ENCODE assay signal across 13 cellular contexts in genomic region chr22:20998411-20999336, GRCh38. TPM values are rescaled to one million over a fixed set of nuclear protein-coding genes. Genes with fewer than 3 reads are reported as not detected.
DNase-seq lines count a peak whose midpoint lies in the region; ATAC-seq and TF ChIP-seq lines count a peak whose summit lies in the region.
"Had no signal": no experiment of that assay in that cellular context is flagged by ENCODE, and none has a peak within 500 bp of the region (broad histone marks: within the 10 kb centered on the region; RNA-seq: fewer than 3 reads in every experiment).

No MANE protein-coding gene starts in this region.

- DNase-seq in T-helper 1 cell, result no peak
- DNase-seq in GM23338 (ENCODE audit: low spot score), result no peak
- no peak for DNase-seq in activated CD8-positive, alpha-beta T cell treated with anti-CD3 and anti-CD28 coated beads for 36 hours
- DNase-seq in naive thymus-derived CD4-positive, alpha-beta T cell, result no peak
- DNase-seq in stimulated activated CD8-positive, alpha-beta memory T cell treated with anti-CD3 and anti-CD28 coated beads, Interleukin-4, amount 100 ng/mL, for 48 hours, result no peak
- DNase-seq in WERI-Rb-1, result no peak
- no peak for DNase-seq in NAMALWA (ENCODE audit: low spot score)
- DNase-seq: cerebellar nuclear complex, NCI-H2171, transverse colon had no signal

- no peaks in the 10 kb centered on the region for H3K9me2 ChIP-seq in GM23338 (ENCODE audit: insufficient read depth)

- TF ChIP-seq CTCF in GM23338 (conservative IDR thresholded peaks at IDR 0.05; ENCODE audit: low read depth in 2 of 2), result no peak
- no peak for TF ChIP-seq CTCF in activated CD8-positive, alpha-beta T cell treated with anti-CD3 and anti-CD28 coated beads for 36 hours (IDR thresholded peaks at IDR 0.05)
- TF ChIP-seq CTCF in WERI-Rb-1 (IDR thresholded peaks at IDR 0.05; ENCODE audit: low read depth, low read length), result no peak

- no peaks in the 10 kb centered on the region for H3K27me3 ChIP-seq in GM23338 (ENCODE audit: insufficient read depth)
- H3K27me3 ChIP-seq in naive thymus-derived CD4-positive, alpha-beta T cell (ENCODE audit: control insufficient read depth in 2 of 2, insufficient read depth in 2 of 2, low read length in 2 of 2), result no peaks in the 10 kb centered on the region
- H3K27me3 ChIP-seq in WERI-Rb-1 (ENCODE audit: insufficient read depth, low read depth, severe bottlenecking), result no peaks in the 10 kb centered on the region
- H3K27me3 ChIP-seq: transverse colon had no signal

- POLR2A ChIA-PET in activated CD8-positive, alpha-beta T cell treated with anti-CD3 and anti-CD28 coated beads for 36 hours (lab: Charles Lee), result interaction anchor here (1.0 to 5.5 kb wide), 5 partner anchors 8 to 42 kb away, joined by 3 to 51 read pairs (median 20); partner anchors contain the start of gene LZTR1
- POLR2A ChIA-PET in naive thymus-derived CD4-positive, alpha-beta T cell (lab: Charles Lee), result interaction anchor here (0.5 to 1.3 kb wide), 6 partner anchors 8 to 1217 kb away, joined by 3 to 5 read pairs (median 3); partner anchors contain the start of gene LZTR1

- no peak overlapping the region for H3K4me2 ChIP-seq in GM23338

- H3K36me3 ChIP-seq in GM23338 (ENCODE audit: insufficient read depth) (no peaks in the 10 kb centered on the region), WERI-Rb-1 (peaks cover 59% of the 10 kb centered on the region)
- H3K36me3 ChIP-seq in naive thymus-derived CD4-positive, alpha-beta T cell (ENCODE audit: control insufficient read depth in 2 of 3, insufficient read depth in 3 of 3, low read length in 3 of 3), result peaks cover 0 to 68% (median 3%) of the 10 kb centered on the region in 3 experiments

- no peak overlapping the region for H3K4me3 ChIP-seq in GM23338
- no peak overlapping the region for H3K4me3 ChIP-seq in naive thymus-derived CD4-positive, alpha-beta T cell (ENCODE audit: low read length)
- H3K4me3 ChIP-seq in WERI-Rb-1 (ENCODE audit: low read depth, low read length), result no peak overlapping the region
- H3K4me3 ChIP-seq: skin epidermis, transverse colon had no signal

- H3K4me1 ChIP-seq in GM23338 (ENCODE audit: insufficient read depth), result peaks cover 9% of the 10 kb centered on the region
- H3K4me1 ChIP-seq in naive thymus-derived CD4-positive, alpha-beta T cell (ENCODE audit: control insufficient read depth in 2 of 2, insufficient read depth in 2 of 2, low read length in 2 of 2), result peaks cover 24% of the 10 kb centered on the region in 2 donors

- no peaks in the 10 kb centered on the region for H3K27me3 Mint-ChIP-seq in T-helper 1 cell treated with Interleukin-12 subunit alpha and Interleukin-12 subunit beta and Interleukin-4 antibody, amounts not matched to agents 30 μg/mL and 1 μg/mL, for 36 hours (ENCODE audit: low read depth)
- peaks cover 14% of the 10 kb centered on the region for H3K27me3 Mint-ChIP-seq in GM23338 (ENCODE audit: insufficient read depth, low read depth, poor library complexity)
- H3K27me3 Mint-ChIP-seq in activated CD8-positive, alpha-beta T cell treated with anti-CD3 and anti-CD28 coated beads for 36 hours, result no peaks in the 10 kb centered on the region
- no peaks in the 10 kb centered on the region for H3K27me3 Mint-ChIP-seq in naive thymus-derived CD4-positive, alpha-beta T cell

- intact Hi-C loops in activated CD8-positive, alpha-beta T cell treated with anti-CD3 and anti-CD28 coated beads for 36 hours (cut with micrococcal nuclease), result no loop called here
- intact Hi-C loops in naive thymus-derived CD4-positive, alpha-beta T cell (cut with micrococcal nuclease), result no loop called here

- H3K4me3 Mint-ChIP-seq in T-helper 1 cell treated with Interleukin-12 subunit alpha and Interleukin-12 subunit beta and Interleukin-4 antibody, amounts not matched to agents 30 μg/mL and 1 μg/mL, for 36 hours, result no peak overlapping the region
- H3K4me3 Mint-ChIP-seq in GM23338, result no peak overlapping the region
- H3K4me3 Mint-ChIP-seq in activated CD8-positive, alpha-beta T cell treated with anti-CD3 and anti-CD28 coated beads for 36 hours, result no peak overlapping the region
- peak overlapping the region in 7 of 10 donors; percentile 13 to 45 (median 38) for H3K4me3 Mint-ChIP-seq in naive thymus-derived CD4-positive, alpha-beta T cell

- H3K9me3 ChIP-seq in naive thymus-derived CD4-positive, alpha-beta T cell (ENCODE audit: control insufficient read depth in 2 of 3, low read length in 3 of 3), result no peaks in the 10 kb centered on the region
- no peaks in the 10 kb centered on the region for H3K9me3 ChIP-seq in WERI-Rb-1 (ENCODE audit: severe bottlenecking)
- H3K9me3 ChIP-seq: transverse colon had no signal

- no peak for ATAC-seq in GM23338
- ATAC-seq in activated CD8-positive, alpha-beta T cell treated with anti-CD3 and anti-CD28 coated beads for 36 hours, result no peak
- ATAC-seq in naive thymus-derived CD4-positive, alpha-beta T cell, result no peak

- no peak overlapping the region for H2AFZ ChIP-seq in GM23338

- CTCF ChIA-PET in activated CD8-positive, alpha-beta T cell treated with anti-CD3 and anti-CD28 coated beads for 36 hours (lab: Charles Lee), result interaction anchor here (0.8 to 1.5 kb wide), 2 partner anchors 37 to 57 kb away, joined by 3 to 9 read pairs; no protein-coding TSS in a partner anchor
- CTCF ChIA-PET in naive thymus-derived CD4-positive, alpha-beta T cell (lab: Charles Lee), result interaction anchor here (0.6 to 1.2 kb wide), 3 partner anchors 15 to 84 kb away, joined by 3 read pairs; no protein-coding TSS in a partner anchor

- H3K36me3 Mint-ChIP-seq in T-helper 1 cell treated with Interleukin-12 subunit alpha and Interleukin-12 subunit beta and Interleukin-4 antibody, amounts not matched to agents 30 μg/mL and 1 μg/mL, for 36 hours (ENCODE audit: low read depth), result peaks cover 6% of the 10 kb centered on the region
- H3K36me3 Mint-ChIP-seq in GM23338 (ENCODE audit: low read depth), result peaks cover 22% of the 10 kb centered on the region; the same call in 1 of the 3 replicates
- peaks cover 3% of the 10 kb centered on the region for H3K36me3 Mint-ChIP-seq in activated CD8-positive, alpha-beta T cell treated with anti-CD3 and anti-CD28 coated beads for 36 hours (ENCODE audit: low read depth)
- peaks cover 0 to 4% (median 4%) of the 10 kb centered on the region in 5 donors for H3K36me3 Mint-ChIP-seq in naive thymus-derived CD4-positive, alpha-beta T cell

- H3K9me3 Mint-ChIP-seq in T-helper 1 cell treated with Interleukin-12 subunit alpha and Interleukin-12 subunit beta and Interleukin-4 antibody, amounts not matched to agents 30 μg/mL and 1 μg/mL, for 36 hours, result no peaks in the 10 kb centered on the region
- H3K9me3 Mint-ChIP-seq in GM23338, result no peaks in the 10 kb centered on the region
- H3K9me3 Mint-ChIP-seq in activated CD8-positive, alpha-beta T cell treated with anti-CD3 and anti-CD28 coated beads for 36 hours, result no peaks in the 10 kb centered on the region
- H3K9me3 Mint-ChIP-seq in naive thymus-derived CD4-positive, alpha-beta T cell, result peaks cover 0 to 4% (median 0%) of the 10 kb centered on the region in 11 donors

- H3F3A ChIP-seq in GM23338 (replicated peaks; ENCODE audit: low read depth), result peaks cover 10% of the 10 kb centered on the region; the same call in 1 of the 2 replicates

- H3K79me2 ChIP-seq in GM23338 (replicated peaks; ENCODE audit: insufficient read depth), result 0 out of 2 replicates have a peak, but pooled peaks cover 4% of the 10 kb centered on the region

- H3K4me1 Mint-ChIP-seq in T-helper 1 cell treated with Interleukin-12 subunit alpha and Interleukin-12 subunit beta and Interleukin-4 antibody, amounts not matched to agents 30 μg/mL and 1 μg/mL, for 36 hours (ENCODE audit: low read depth), result peaks cover 8% of the 10 kb centered on the region
- H3K4me1 Mint-ChIP-seq in GM23338, result peaks cover 8% of the 10 kb centered on the region; the same call in 2 of the 3 replicates
- H3K4me1 Mint-ChIP-seq in activated CD8-positive, alpha-beta T cell treated with anti-CD3 and anti-CD28 coated beads for 36 hours (ENCODE audit: low read depth), result peaks cover 9% of the 10 kb centered on the region
- peaks cover 14 to 34% (median 20%) of the 10 kb centered on the region in 7 donors for H3K4me1 Mint-ChIP-seq in naive thymus-derived CD4-positive, alpha-beta T cell

- H3K27ac Mint-ChIP-seq in T-helper 1 cell treated with Interleukin-12 subunit alpha and Interleukin-12 subunit beta and Interleukin-4 antibody, amounts not matched to agents 30 μg/mL and 1 μg/mL, for 36 hours, result peak overlapping the region; percentile 45
- H3K27ac Mint-ChIP-seq in GM23338, result no peak overlapping the region
- H3K27ac Mint-ChIP-seq in activated CD8-positive, alpha-beta T cell treated with anti-CD3 and anti-CD28 coated beads for 36 hours, result peak overlapping the region; percentile 38
- peak overlapping the region in 8 of 9 donors; percentile 6 to 83 (median 64) for H3K27ac Mint-ChIP-seq in naive thymus-derived CD4-positive, alpha-beta T cell

- H3K27ac ChIP-seq in GM23338 (ENCODE audit: low read depth) (no peak overlapping the region), WERI-Rb-1 (no peak overlapping the region)
- peak overlapping the region; percentile 17 for H3K27ac ChIP-seq in naive thymus-derived CD4-positive, alpha-beta T cell (ENCODE audit: low read depth, low read length)
- H3K27ac ChIP-seq: transverse colon had no signal

- no peaks in the 10 kb centered on the region for H4K20me1 ChIP-seq in GM23338 (replicated peaks; ENCODE audit: insufficient read depth)

RNA-seq across cellular contexts. Expression of gene THAP7, which starts 3.2 kb away (rescaled TPM):
- total RNA-seq in GM23338 (2014; rRNA removed; shearing (Covaris generic)), result 25.9 and 38.8 TPM in 2 replicates
- polyA plus RNA-seq in GM23338 (2016; fragmentation: Nextera tagmentation; extraction: Ambion mirVana), result 20.4 and 21.8 TPM in 2 replicates
- total RNA-seq in activated CD8-positive, alpha-beta T cell treated with anti-CD3 and anti-CD28 coated beads for 36 hours, result 10 to 100 TPM; 23.7 to 23.8 TPM
- total RNA-seq in naive thymus-derived CD4-positive, alpha-beta T cell, result 10 to 100 TPM; 25.8 to 73.3 (median 64.7) TPM
- 10 to 100 TPM; 53.8 to 69.3 TPM for polyA plus RNA-seq in naive thymus-derived CD4-positive, alpha-beta T cell

RNA-seq across cellular contexts. Expression of gene P2RX6, which starts 16.3 kb away (rescaled TPM):
- total RNA-seq in GM23338 (2014; rRNA removed; shearing (Covaris generic)), result not detected in 2 replicates
- not detected in 2 replicates for polyA plus RNA-seq in GM23338 (2016; fragmentation: Nextera tagmentation; extraction: Ambion mirVana)
- under 1 TPM; 0.22 to 0.25 TPM for total RNA-seq in activated CD8-positive, alpha-beta T cell treated with anti-CD3 and anti-CD28 coated beads for 36 hours
- total RNA-seq in naive thymus-derived CD4-positive, alpha-beta T cell, result 1 to 10 TPM in 2 of 5 experiments, under 1 TPM in 3; 0.46 to 1.7 (median 0.66) TPM
- polyA plus RNA-seq in naive thymus-derived CD4-positive, alpha-beta T cell, result under 1 TPM in 1 of 2 donors, not detected in 1; 0.15 TPM
- total RNA-seq: kidney epithelial cell had no signal

RNA-seq across cellular contexts. Expression of gene LZTR1, which starts 16.6 kb away (rescaled TPM):
- 39.9 and 41.1 TPM in 2 replicates for total RNA-seq in GM23338 (2014; rRNA removed; shearing (Covaris generic))
- 7.7 and 9.2 TPM in 2 replicates for polyA plus RNA-seq in GM23338 (2016; fragmentation: Nextera tagmentation; extraction: Ambion mirVana)
- total RNA-seq in activated CD8-positive, alpha-beta T cell treated with anti-CD3 and anti-CD28 coated beads for 36 hours, result 10 to 100 TPM; 29.1 to 34.5 TPM
- 100 to 1,000 TPM in 2 of 5 experiments, 10 to 100 TPM in 3; 61.8 to 104 (median 74.2) TPM for total RNA-seq in naive thymus-derived CD4-positive, alpha-beta T cell
- 10 to 100 TPM; 11.4 to 15.6 TPM for polyA plus RNA-seq in naive thymus-derived CD4-positive, alpha-beta T cell

RNA-seq across cellular contexts. Expression of gene AIFM3, which starts 31.6 kb away (rescaled TPM):
- total RNA-seq in GM23338 (2014; rRNA removed; shearing (Covaris generic)), result 0.45 and 1.7 TPM in 2 replicates
- polyA plus RNA-seq in GM23338 (2016; fragmentation: Nextera tagmentation; extraction: Ambion mirVana), result 1.4 and 1.5 TPM in 2 replicates
- under 1 TPM; 0.25 to 0.40 TPM for total RNA-seq in activated CD8-positive, alpha-beta T cell treated with anti-CD3 and anti-CD28 coated beads for 36 hours
- 1 to 10 TPM in 3 of 5 experiments, under 1 TPM in 2; 0.24 to 9.0 (median 1.2) TPM for total RNA-seq in naive thymus-derived CD4-positive, alpha-beta T cell
- under 1 TPM; 0.17 to 0.32 TPM for polyA plus RNA-seq in naive thymus-derived CD4-positive, alpha-beta T cell

RNA-seq across cellular contexts. Expression of gene SLC7A4, which starts 33.7 kb away (rescaled TPM):
- 0.07 and 0.16 TPM in 2 replicates for total RNA-seq in GM23338 (2014; rRNA removed; shearing (Covaris generic))
- polyA plus RNA-seq in GM23338 (2016; fragmentation: Nextera tagmentation; extraction: Ambion mirVana), result 0.09 and 0.44 TPM in 2 replicates
- total RNA-seq in activated CD8-positive, alpha-beta T cell treated with anti-CD3 and anti-CD28 coated beads for 36 hours, result not detected
- total RNA-seq in naive thymus-derived CD4-positive, alpha-beta T cell, result under 1 TPM in 2 of 5 experiments, not detected in 3; 0.13 TPM
- polyA plus RNA-seq in naive thymus-derived CD4-positive, alpha-beta T cell, result under 1 TPM in 1 of 2 donors, not detected in 1; 0.08 TPM

Comparison
In these comparisons a context has a peak if more than half of its experiments do, and no peak if none do; other contexts are left out.
1. H3K4me3 Mint-ChIP-seq: peak in naive thymus-derived CD4-positive, alpha-beta T cell (7 of 10); none in T-helper 1 cell treated with Interleukin-12 subunit alpha and Interleukin-12 subunit beta and Interleukin-4 antibody, amounts not matched to agents 30 μg/mL and 1 μg/mL, for 36 hours (single experiment), GM23338 (single experiment) and activated CD8-positive, alpha-beta T cell treated with anti-CD3 and anti-CD28 coated beads for 36 hours (single experiment).